In the genomic region with DNA sequence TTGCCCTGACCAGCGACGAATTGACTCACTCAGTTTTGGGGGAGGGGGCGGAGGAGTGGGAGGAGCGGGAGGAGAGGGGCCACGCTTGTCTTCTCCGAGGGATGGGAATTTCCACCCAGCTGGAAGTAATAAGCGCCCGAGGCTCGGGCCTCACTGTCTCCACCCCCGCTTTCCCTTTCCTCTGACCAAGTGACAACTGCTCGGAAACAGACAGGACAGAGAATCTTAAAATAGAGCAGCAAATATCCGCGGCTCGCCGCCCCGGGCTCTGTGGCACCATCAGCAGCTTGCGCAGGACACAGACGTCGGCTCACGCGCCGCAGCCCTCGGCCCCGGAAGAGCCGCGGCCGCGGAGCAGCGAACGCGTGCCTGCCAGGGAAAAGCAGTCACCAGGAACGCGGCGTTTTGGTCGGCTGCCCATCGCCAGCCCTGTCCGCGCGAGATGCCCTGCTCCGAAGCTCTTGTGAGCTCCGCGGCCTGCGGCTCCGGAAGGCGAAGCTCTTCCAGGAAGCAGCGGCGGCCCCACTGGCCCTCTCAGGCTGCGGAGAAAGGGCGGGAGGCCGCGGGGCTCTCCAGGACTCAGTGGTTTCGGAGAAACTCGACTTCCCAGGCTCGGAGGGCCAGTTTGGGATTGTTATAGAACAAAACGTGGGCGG, we compare ENCODE assay signal across 2 cellular contexts.
TF ChIP-seq lines count a peak whose summit lies in the region.

No MANE protein-coding gene starts in this region.

TF ChIP-seq in IMR-90, 13 proteins besides CTCF, POLR2A, EP300 and RAD21 (continued from another document):
- peak; percentile 78; the same call in 1 of the 2 replicates for TF ChIP-seq MAZ (IDR thresholded peaks at IDR 0.05; ENCODE audit: borderline replicate concordance, low read depth, low read length)
- no peak for TF ChIP-seq NFE2L2 (IDR thresholded peaks at IDR 0.05; ENCODE audit: low read depth, low read length)
- TF ChIP-seq FOS (IDR thresholded peaks at IDR 0.05; ENCODE audit: low read depth, low read length), result no peak
- TF ChIP-seq MAFK (IDR thresholded peaks at IDR 0.05; ENCODE audit: low read depth, low read length), result no peak

TF ChIP-seq in SK-N-SH treated with all-trans-retinoic acid at 6 μM for 48 hours, 23 proteins besides CTCF, POLR2A, EP300 and RAD21 (continued from another document):
- TF ChIP-seq, protein P1, sequence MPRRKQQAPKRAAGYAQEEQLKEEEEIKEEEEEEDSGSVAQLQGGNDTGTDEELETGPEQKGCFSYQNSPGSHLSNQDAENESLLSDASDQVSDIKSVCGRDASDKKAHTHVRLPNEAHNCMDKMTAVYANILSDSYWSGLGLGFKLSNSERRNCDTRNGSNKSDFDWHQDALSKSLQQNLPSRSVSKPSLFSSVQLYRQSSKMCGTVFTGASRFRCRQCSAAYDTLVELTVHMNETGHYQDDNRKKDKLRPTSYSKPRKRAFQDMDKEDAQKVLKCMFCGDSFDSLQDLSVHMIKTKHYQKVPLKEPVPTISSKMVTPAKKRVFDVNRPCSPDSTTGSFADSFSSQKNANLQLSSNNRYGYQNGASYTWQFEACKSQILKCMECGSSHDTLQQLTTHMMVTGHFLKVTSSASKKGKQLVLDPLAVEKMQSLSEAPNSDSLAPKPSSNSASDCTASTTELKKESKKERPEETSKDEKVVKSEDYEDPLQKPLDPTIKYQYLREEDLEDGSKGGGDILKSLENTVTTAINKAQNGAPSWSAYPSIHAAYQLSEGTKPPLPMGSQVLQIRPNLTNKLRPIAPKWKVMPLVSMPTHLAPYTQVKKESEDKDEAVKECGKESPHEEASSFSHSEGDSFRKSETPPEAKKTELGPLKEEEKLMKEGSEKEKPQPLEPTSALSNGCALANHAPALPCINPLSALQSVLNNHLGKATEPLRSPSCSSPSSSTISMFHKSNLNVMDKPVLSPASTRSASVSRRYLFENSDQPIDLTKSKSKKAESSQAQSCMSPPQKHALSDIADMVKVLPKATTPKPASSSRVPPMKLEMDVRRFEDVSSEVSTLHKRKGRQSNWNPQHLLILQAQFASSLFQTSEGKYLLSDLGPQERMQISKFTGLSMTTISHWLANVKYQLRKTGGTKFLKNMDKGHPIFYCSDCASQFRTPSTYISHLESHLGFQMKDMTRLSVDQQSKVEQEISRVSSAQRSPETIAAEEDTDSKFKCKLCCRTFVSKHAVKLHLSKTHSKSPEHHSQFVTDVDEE (CRISPR knock-in tag; IDR thresholded peaks at IDR 0.05), result peak; percentile 65; the same call in 1 of the 2 replicates
- TF ChIP-seq TCF4 (CRISPR knock-in tag; IDR thresholded peaks at IDR 0.05; ENCODE audit: borderline replicate concordance), result peak; percentile 53
- no peak for TF ChIP-seq ARNTL (CRISPR knock-in tag; IDR thresholded peaks at IDR 0.05; ENCODE audit: borderline replicate concordance, low read depth)
- peak; percentile 76 for TF ChIP-seq ZFP3 (CRISPR knock-in tag; IDR thresholded peaks at IDR 0.05)
